Comparison of ENCODE assay signal across 11 cellular contexts in the genomic region with DNA sequence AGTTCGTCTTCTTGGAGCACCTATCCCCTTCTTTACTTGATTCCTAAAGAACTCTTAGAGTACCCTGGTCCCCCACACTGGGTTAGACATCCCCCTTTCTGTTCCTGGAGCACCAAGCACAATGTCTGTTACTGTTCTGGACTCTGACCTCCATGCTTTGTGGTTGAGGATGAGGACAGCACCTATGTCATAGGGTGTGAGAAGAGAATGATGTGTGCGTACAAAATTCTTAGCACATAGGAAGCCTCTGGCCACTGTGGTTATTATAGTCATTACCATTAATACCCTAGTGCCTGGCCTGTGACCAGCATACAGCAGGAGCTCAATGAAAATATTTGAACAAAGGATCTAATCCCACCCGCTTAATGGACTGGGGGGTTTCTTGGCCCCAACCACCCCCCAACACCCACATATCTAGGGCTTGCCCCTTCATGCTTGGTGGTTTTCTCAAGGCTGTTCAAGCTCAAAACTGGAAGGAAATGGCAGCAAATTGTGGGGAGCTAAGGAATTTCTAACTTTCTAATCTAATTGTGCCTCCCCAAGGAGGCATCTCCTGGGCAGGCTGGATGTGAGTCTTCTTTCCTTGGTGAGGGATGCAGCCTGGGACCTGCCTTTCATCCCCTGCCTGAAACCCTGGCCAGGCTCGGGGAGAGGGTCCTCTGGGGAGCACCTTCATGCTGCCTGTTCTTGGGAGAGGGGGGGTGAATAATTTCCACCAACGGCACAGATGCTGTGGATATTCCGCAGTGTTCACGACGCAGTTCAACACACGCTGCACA. TPM values are rescaled to one million over a fixed set of nuclear protein-coding genes. Genes with fewer than 3 reads are reported as not detected.
A peak's percentile ranks its signal among the peaks of the same experiment; 100 is the strongest.
DNase-seq lines count a peak whose midpoint lies in the region; ATAC-seq and TF ChIP-seq lines count a peak whose summit lies in the region.
"Had no signal": no experiment of that assay in that cellular context is flagged by ENCODE, and none has a peak within 500 bp of the region (broad histone marks: within the 10 kb centered on the region; RNA-seq: fewer than 3 reads in every experiment).

No MANE protein-coding gene starts in this region.

- peak overlapping the region; percentile 84 for H3K4me3 Mint-ChIP-seq in T-helper 1 cell treated with Interleukin-12 subunit alpha and Interleukin-12 subunit beta and Interleukin-4 antibody, amounts not matched to agents 30 μg/mL and 1 μg/mL, for 36 hours
- H3K4me3 Mint-ChIP-seq in activated CD4-positive, alpha-beta memory T cell treated with anti-CD3 and anti-CD28 coated beads, Interleukin-2, amount 10 ng/mL, durations not matched to agents 7 days and 5 days = peak overlapping the region; percentile 74
- peak overlapping the region; percentile 81 for H3K4me3 Mint-ChIP-seq in stimulated activated memory B cell treated with anti-CD40 and anti-IgM and Interleukin-4, amounts not matched to agents 10 μg/mL and 1 μg/mL and 100 μg/mL, for 72 hours

- H3K9me3 Mint-ChIP-seq in T-helper 1 cell treated with Interleukin-12 subunit alpha and Interleukin-12 subunit beta and Interleukin-4 antibody, amounts not matched to agents 30 μg/mL and 1 μg/mL, for 36 hours = no peaks in the 10 kb centered on the region
- H3K9me3 Mint-ChIP-seq in activated CD4-positive, alpha-beta memory T cell treated with anti-CD3 and anti-CD28 coated beads, Interleukin-2, amount 10 ng/mL, durations not matched to agents 7 days and 5 days = no peaks in the 10 kb centered on the region
- no peaks in the 10 kb centered on the region for H3K9me3 Mint-ChIP-seq in stimulated activated memory B cell treated with anti-CD40 and anti-IgM and Interleukin-4, amounts not matched to agents 10 μg/mL and 1 μg/mL and 100 μg/mL, for 72 hours

- POLR2A ChIA-PET in activated CD4-positive, alpha-beta memory T cell treated with anti-CD3 and anti-CD28 coated beads, Interleukin-2, amount 10 ng/mL, durations not matched to agents 7 days and 5 days (lab: Charles Lee) = interaction anchor here (1.0 kb wide), 1 partner anchor 27 kb away, joined by 4 read pairs; no protein-coding TSS in a partner anchor

- H3K4me1 Mint-ChIP-seq in T-helper 1 cell treated with Interleukin-12 subunit alpha and Interleukin-12 subunit beta and Interleukin-4 antibody, amounts not matched to agents 30 μg/mL and 1 μg/mL, for 36 hours (ENCODE audit: low read depth) = peaks cover 25% of the 10 kb centered on the region
- H3K4me1 Mint-ChIP-seq in activated CD4-positive, alpha-beta memory T cell treated with anti-CD3 and anti-CD28 coated beads, Interleukin-2, amount 10 ng/mL, durations not matched to agents 7 days and 5 days = peaks cover 40% of the 10 kb centered on the region
- H3K4me1 Mint-ChIP-seq in stimulated activated memory B cell treated with anti-CD40 and anti-IgM and Interleukin-4, amounts not matched to agents 10 μg/mL and 1 μg/mL and 100 μg/mL, for 72 hours = peaks cover 42% of the 10 kb centered on the region

- WGBS in gastroesophageal sphincter (ENCODE audit: low coverage in 1 of 2), 2 donors = 86 to 100% methylated on average over 2 to 3 of the region's 9 CpGs

- no peak for TF ChIP-seq EP300 in gastroesophageal sphincter (IDR thresholded peaks at IDR 0.05)

- H3K36me3 ChIP-seq in gastroesophageal sphincter = no peaks in the 10 kb centered on the region

- H3K27ac ChIP-seq in gastroesophageal sphincter = peak overlapping the region in 3 of 4 donors; percentile 81 to 89 (median 88)
- H3K27ac ChIP-seq: psoas muscle, SK-N-MC had no signal

- peak overlapping the region; percentile 86 for H3K27ac Mint-ChIP-seq in T-helper 1 cell treated with Interleukin-12 subunit alpha and Interleukin-12 subunit beta and Interleukin-4 antibody, amounts not matched to agents 30 μg/mL and 1 μg/mL, for 36 hours
- H3K27ac Mint-ChIP-seq in activated CD4-positive, alpha-beta memory T cell treated with anti-CD3 and anti-CD28 coated beads, Interleukin-2, amount 10 ng/mL, durations not matched to agents 7 days and 5 days = peak overlapping the region; percentile 69
- peak overlapping the region; percentile 86 for H3K27ac Mint-ChIP-seq in stimulated activated memory B cell treated with anti-CD40 and anti-IgM and Interleukin-4, amounts not matched to agents 10 μg/mL and 1 μg/mL and 100 μg/mL, for 72 hours

- H3K9me3 ChIP-seq in gastroesophageal sphincter = no peaks in the 10 kb centered on the region
- H3K9me3 ChIP-seq: psoas muscle had no signal

- no peak for TF ChIP-seq CTCF in gastroesophageal sphincter (IDR thresholded peaks at IDR 0.05)

- H3K4me3 ChIP-seq in gastroesophageal sphincter = no peak overlapping the region

- CTCF ChIA-PET in activated CD4-positive, alpha-beta memory T cell treated with anti-CD3 and anti-CD28 coated beads, Interleukin-2, amount 10 ng/mL, durations not matched to agents 7 days and 5 days (lab: Charles Lee) = interaction anchor here (1.2 kb wide), 1 partner anchor 43 kb away, joined by 3 read pairs; no protein-coding TSS in a partner anchor

- peaks cover 49% of the 10 kb centered on the region for H3K27me3 Mint-ChIP-seq in T-helper 1 cell treated with Interleukin-12 subunit alpha and Interleukin-12 subunit beta and Interleukin-4 antibody, amounts not matched to agents 30 μg/mL and 1 μg/mL, for 36 hours (ENCODE audit: low read depth)
- peaks cover 45% of the 10 kb centered on the region for H3K27me3 Mint-ChIP-seq in activated CD4-positive, alpha-beta memory T cell treated with anti-CD3 and anti-CD28 coated beads, Interleukin-2, amount 10 ng/mL, durations not matched to agents 7 days and 5 days
- H3K27me3 Mint-ChIP-seq in stimulated activated memory B cell treated with anti-CD40 and anti-IgM and Interleukin-4, amounts not matched to agents 10 μg/mL and 1 μg/mL and 100 μg/mL, for 72 hours = no peaks in the 10 kb centered on the region

- no peak for TF ChIP-seq POLR2A in gastroesophageal sphincter (IDR thresholded peaks at IDR 0.05)

- H3K27me3 ChIP-seq in gastroesophageal sphincter = no peaks in the 10 kb centered on the region

- ATAC-seq in gastroesophageal sphincter (no peak), GM18909 (IDR thresholded peaks at IDR 0.05; ENCODE audit: poor library complexity, unreplicated experiment) (no peak)
- no peak for ATAC-seq in stimulated activated memory B cell treated with anti-CD40 and anti-IgM and Interleukin-4, amounts not matched to agents 10 μg/mL and 1 μg/mL and 100 μg/mL, for 72 hours

- H3K36me3 Mint-ChIP-seq in T-helper 1 cell treated with Interleukin-12 subunit alpha and Interleukin-12 subunit beta and Interleukin-4 antibody, amounts not matched to agents 30 μg/mL and 1 μg/mL, for 36 hours (ENCODE audit: low read depth) = peaks cover 7% of the 10 kb centered on the region
- H3K36me3 Mint-ChIP-seq in activated CD4-positive, alpha-beta memory T cell treated with anti-CD3 and anti-CD28 coated beads, Interleukin-2, amount 10 ng/mL, durations not matched to agents 7 days and 5 days (ENCODE audit: low read depth) = peaks cover 13% of the 10 kb centered on the region
- peaks cover 5% of the 10 kb centered on the region for H3K36me3 Mint-ChIP-seq in stimulated activated memory B cell treated with anti-CD40 and anti-IgM and Interleukin-4, amounts not matched to agents 10 μg/mL and 1 μg/mL and 100 μg/mL, for 72 hours

- H3K4me1 ChIP-seq in gastroesophageal sphincter = peaks cover 0 to 49% (median 8%) of the 10 kb centered on the region in 3 donors
- H3K4me1 ChIP-seq: psoas muscle had no signal

- DNase-seq in T-helper 1 cell (no peak), COR-L47 (lab: John Stamatoyannopoulos, UW) (no peak), HuH-7 (ENCODE audit: low spot score) (no peak)
- no peak for DNase-seq in activated CD4-positive, alpha-beta memory T cell treated with anti-CD3 and anti-CD28 coated beads, Interleukin-2, amount 10 ng/mL, durations not matched to agents 7 days and 5 days
- DNase-seq: KBM-7 had no signal

RNA-seq across cellular contexts. Expression of gene CMIP, which starts 1.5 kb away (rescaled TPM):
- total RNA-seq in activated CD4-positive, alpha-beta memory T cell treated with anti-CD3 and anti-CD28 coated beads, Interleukin-2, amount 10 ng/mL, durations not matched to agents 7 days and 5 days = 10 to 100 TPM; 57.1 to 58.3 TPM
- 10 to 100 TPM; 13.4 to 24.0 (median 19.2) TPM for total RNA-seq in gastroesophageal sphincter
